8 cellular contexts compared by ENCODE assay signal in the genomic region with DNA sequence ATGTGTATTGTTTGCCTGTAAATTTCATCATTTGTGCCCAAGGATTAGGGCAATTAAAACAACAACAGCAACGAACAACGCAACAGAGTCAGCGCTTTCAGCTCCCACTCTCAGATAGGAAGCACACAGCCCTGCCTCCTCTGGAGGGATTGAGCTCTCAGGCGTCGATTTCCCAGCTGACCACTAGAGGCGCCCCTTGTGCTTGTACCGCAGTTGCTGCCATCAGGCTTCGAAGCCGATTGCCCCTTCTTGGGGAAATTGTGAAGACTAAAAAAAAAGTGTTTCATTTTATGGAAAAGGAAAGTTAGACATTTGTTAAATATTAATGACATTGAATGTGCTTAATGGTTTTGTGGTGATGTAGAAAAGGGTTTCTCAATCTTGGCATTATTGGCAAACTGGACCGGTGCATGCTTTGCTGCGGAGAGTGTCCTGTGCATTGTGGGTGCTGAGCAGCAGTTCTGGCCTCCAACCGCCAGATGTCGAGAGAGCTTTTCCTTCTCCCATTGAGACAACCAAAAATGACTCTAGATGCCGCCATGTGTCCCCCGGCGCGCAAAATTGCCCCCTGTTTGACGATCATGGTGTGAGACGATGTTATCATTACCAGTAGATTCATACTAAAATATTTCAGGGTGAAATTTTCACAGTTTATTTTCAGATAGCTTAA.
DNase-seq lines count a peak whose midpoint lies in the region; ATAC-seq and TF ChIP-seq lines count a peak whose summit lies in the region.

No MANE protein-coding gene starts in this region.

- H3K36me3 ChIP-seq in RWPE2 (ENCODE audit: low read depth): no peaks in the 10 kb centered on the region

- DNase-seq in Daoy (ENCODE audit: low read depth) (peak; percentile 34), H9 (peak; percentile 83), RWPE2 (ENCODE audit: low spot score) (no peak), left ventricle myocardium superior (peak; percentile 26)
- DNase-seq in stimulated activated naive B cell treated with anti-CD40 and anti-IgM and Interleukin-4, amounts not matched to agents 10 μg/mL and 1 μg/mL and 100 μg/mL, for 72 hours: no peak

- H3K27ac ChIP-seq in H9 (ENCODE audit: insufficient read length, low read depth, low read length) (no peak overlapping the region), RWPE2 (ENCODE audit: poor library complexity, severe bottlenecking) (no peak overlapping the region)

- H4K8ac ChIP-seq in H9 (replicated peaks; ENCODE audit: insufficient read length, low read depth, low read length): no peak overlapping the region

- H2BK12ac ChIP-seq in H9 (ENCODE audit: insufficient read length, low read depth, low read length): no peak overlapping the region

- TF ChIP-seq CTCF in H9 (conservative IDR thresholded peaks at IDR 0.05) (peak; percentile 94), RWPE2 (IDR thresholded peaks at IDR 0.05; ENCODE audit: poor library complexity, severe bottlenecking) (peak; percentile 44)

- no peaks in the 10 kb centered on the region for H3K23me2 ChIP-seq in H9 (ENCODE audit: insufficient read length, low read depth, low read length, poor library complexity, severe bottlenecking)

- no peaks in the 10 kb centered on the region for H3K36me3 Mint-ChIP-seq in H9 (ENCODE audit: insufficient read depth in 1 of 3, low read depth in 3 of 3)
- no peaks in the 10 kb centered on the region for H3K36me3 Mint-ChIP-seq in stimulated activated naive B cell treated with anti-CD40 and anti-IgM and Interleukin-4, amounts not matched to agents 10 μg/mL and 1 μg/mL and 100 μg/mL, for 72 hours

- no peaks in the 10 kb centered on the region for H3K79me2 ChIP-seq in H9 (ENCODE audit: insufficient read depth, low read length)

- peaks cover 13% of the 10 kb centered on the region for H3K27me3 Mint-ChIP-seq in H9 (ENCODE audit: low read depth)
- peaks cover 5% of the 10 kb centered on the region in 2 donors for H3K27me3 Mint-ChIP-seq in stimulated activated naive B cell treated with anti-CD40 and anti-IgM and Interleukin-4, amounts not matched to agents 10 μg/mL and 1 μg/mL and 100 μg/mL, for 72 hours

- H4K20me1 ChIP-seq in H9 (ENCODE audit: control insufficient read depth, insufficient read depth, insufficient read length): no peaks in the 10 kb centered on the region

- no peak overlapping the region for H3K4me3 ChIP-seq in RWPE2 (ENCODE audit: severe bottlenecking)

- no peak overlapping the region for H3K4me3 Mint-ChIP-seq in H9
- no peak overlapping the region for H3K4me3 Mint-ChIP-seq in stimulated activated naive B cell treated with anti-CD40 and anti-IgM and Interleukin-4, amounts not matched to agents 10 μg/mL and 1 μg/mL and 100 μg/mL, for 72 hours

- no peaks in the 10 kb centered on the region for H3K27me3 ChIP-seq in H9 (ENCODE audit: insufficient read depth, low read length)
- no peaks in the 10 kb centered on the region for H3K27me3 ChIP-seq in RWPE2 (ENCODE audit: insufficient read depth, poor library complexity, severe bottlenecking)

- no peak overlapping the region for H3K14ac ChIP-seq in H9 (ENCODE audit: insufficient read depth, low read length)

- no peak overlapping the region for H4K91ac ChIP-seq in H9 (ENCODE audit: insufficient read length, low read depth, low read length)

- H3K9me3 ChIP-seq in H9 (ENCODE audit: control insufficient read depth, low read depth, low read length): no peaks in the 10 kb centered on the region
- no peaks in the 10 kb centered on the region for H3K9me3 ChIP-seq in RWPE2 (ENCODE audit: severe bottlenecking)

- H3K4ac ChIP-seq in H9 (ENCODE audit: low read depth, low read length): no peak overlapping the region

- no peaks in the 10 kb centered on the region for H3K9me3 Mint-ChIP-seq in H9
- H3K9me3 Mint-ChIP-seq in stimulated activated naive B cell treated with anti-CD40 and anti-IgM and Interleukin-4, amounts not matched to agents 10 μg/mL and 1 μg/mL and 100 μg/mL, for 72 hours: no peaks in the 10 kb centered on the region

- no peak overlapping the region for H2BK5ac ChIP-seq in H9 (ENCODE audit: insufficient read length, low read length)

- H3K56ac ChIP-seq in H9 (ENCODE audit: insufficient read length, low read depth, low read length): no peak overlapping the region

- no peak overlapping the region for H3K9ac ChIP-seq in H9 (ENCODE audit: extremely low read depth, insufficient read length, low read length)

- H3K27ac Mint-ChIP-seq in H9: no peak overlapping the region
- H3K27ac Mint-ChIP-seq in stimulated activated naive B cell treated with anti-CD40 and anti-IgM and Interleukin-4, amounts not matched to agents 10 μg/mL and 1 μg/mL and 100 μg/mL, for 72 hours: no peak overlapping the region

- no peak overlapping the region for H2BK15ac ChIP-seq in H9 (ENCODE audit: low read depth, low read length)

- no peak overlapping the region for H2BK120ac ChIP-seq in H9 (ENCODE audit: low read depth, low read length, poor library complexity, severe bottlenecking)

- no peak overlapping the region for H3K23ac ChIP-seq in H9 (ENCODE audit: insufficient read length, low read depth, low read length)

- ATAC-seq in RWPE2 (ENCODE audit: low read depth) (no peak), left ventricle myocardium superior (no peak), GM19324 (IDR thresholded peaks at IDR 0.05; ENCODE audit: low FRiP score, unreplicated experiment) (no peak), HG03521 (IDR thresholded peaks at IDR 0.05; ENCODE audit: unreplicated experiment) (no peak), HG02623 (IDR thresholded peaks at IDR 0.05; ENCODE audit: unreplicated experiment) (no peak)
- ATAC-seq in stimulated activated naive B cell treated with anti-CD40 and anti-IgM and Interleukin-4, amounts not matched to agents 10 μg/mL and 1 μg/mL and 100 μg/mL, for 72 hours (replicated peaks): peak; percentile 47 to 56

- no peak overlapping the region for H3K4me2 ChIP-seq in H9 (ENCODE audit: insufficient read depth, insufficient read length, low read length)

- no CpG with 5 or more reads among the region's 19 CpGs for WGBS in H9 (ENCODE audit: extremely low coverage, insufficient read length, low lambda C conversion rate)

- intact Hi-C loops in left ventricle myocardium superior (cut with micrococcal nuclease): no loop called here

- H2BK20ac ChIP-seq in H9 (ENCODE audit: low read depth, low read length, poor library complexity, severe bottlenecking): no peak overlapping the region

- H3K4me1 Mint-ChIP-seq in H9: peaks cover 4 to 6% of the 10 kb centered on the region in 2 experiments
- H3K4me1 Mint-ChIP-seq in stimulated activated naive B cell treated with anti-CD40 and anti-IgM and Interleukin-4, amounts not matched to agents 10 μg/mL and 1 μg/mL and 100 μg/mL, for 72 hours: no peaks in the 10 kb centered on the region

- H4K5ac ChIP-seq in H9 (ENCODE audit: insufficient read length, low read depth, low read length): no peak overlapping the region

- no peak overlapping the region for H3K18ac ChIP-seq in H9 (ENCODE audit: insufficient read length, low read depth, low read length)

- H3T11ph ChIP-seq in H9 (ENCODE audit: low read length): no peak overlapping the region

- H2AFZ ChIP-seq in H9 (ENCODE audit: low read length): peak overlapping the region; percentile 51

- H3K4me1 ChIP-seq in H9 (ENCODE audit: insufficient read depth, low read length) (no peaks in the 10 kb centered on the region), RWPE2 (ENCODE audit: insufficient read depth, poor library complexity, severe bottlenecking) (no peaks in the 10 kb centered on the region)

- no peaks in the 10 kb centered on the region for H3K79me1 ChIP-seq in H9 (ENCODE audit: insufficient read depth, low read depth, low read length, poor library complexity, severe bottlenecking)

- H2AK5ac ChIP-seq in H9 (ENCODE audit: insufficient read length, low read length): no peak overlapping the region

Comparison
In these comparisons a context has a peak if more than half of its experiments do, and no peak if none do; other contexts are left out.
1. DNase-seq: peak in Daoy (single experiment), H9 (single experiment) and left ventricle myocardium superior (single experiment); none in RWPE2 (single experiment) and stimulated activated naive B cell treated with anti-CD40 and anti-IgM and Interleukin-4, amounts not matched to agents 10 μg/mL and 1 μg/mL and 100 μg/mL, for 72 hours (single experiment).
2. ATAC-seq: peak in stimulated activated naive B cell treated with anti-CD40 and anti-IgM and Interleukin-4, amounts not matched to agents 10 μg/mL and 1 μg/mL and 100 μg/mL, for 72 hours (2 of 2); none in RWPE2 (single experiment), left ventricle myocardium superior (single experiment), GM19324 (single experiment), HG03521 (single experiment) and HG02623 (single experiment).